27 cellular contexts compared by ENCODE assay signal in genomic region chr3:140131895-140132294, GRCh38.
"Had no signal": no experiment of that assay in that cellular context is flagged by ENCODE, and none has a peak within 500 bp of the region (broad histone marks: within the 10 kb centered on the region; RNA-seq: fewer than 3 reads in every experiment).

No MANE protein-coding gene starts in this region.

- H3K9me3 ChIP-seq: ascending aorta, breast epithelium, colonic mucosa had no signal

- DNase-seq: activated B cell treated with CpG ODN at 0.5 μM for 24 hours; activated CD4-positive, alpha-beta memory T cell treated with anti-CD3 and anti-CD28 coated beads for 36 hours; activated CD4-positive, alpha-beta T cell treated with anti-CD3 and anti-CD28 coated beads for 48 hours; activated CD8-positive, alpha-beta memory T cell treated with anti-CD3 and anti-CD28 coated beads, Interleukin-2, amount 50 U/mL, for 48 hours; activated effector memory CD4-positive, alpha-beta T cell treated with anti-CD3 and anti-CD28 coated beads, Interleukin-2, amount 50 U/mL, for 16 hours; activated naive CD4-positive, alpha-beta T cell treated with anti-CD3 and anti-CD28 coated beads for 36 hours; activated naive CD8-positive, alpha-beta T cell treated with anti-CD3 and anti-CD28 coated beads, Interleukin-2, amount 10 ng/mL, durations not matched to agents 7 days and 5 days; activated T-cell treated with anti-CD3 and anti-CD28 coated beads for 4 hours; activated T-cell treated with anti-CD3 and anti-CD28 coated beads, Interleukin-2, amount 50 U/mL, for 24 hours; central memory CD4-positive, alpha-beta T cell; cerebellar nuclear complex; colonic mucosa; effector CD8-positive, alpha-beta T cell; foreskin fibroblast; head of caudate nucleus; hippocampal formation; T-helper 2 cell had no signal

- H3K27ac ChIP-seq: ascending aorta, breast epithelium, cardiac muscle cell, colonic mucosa, epithelial cell of prostate, VCaP had no signal

- H3K9me3 Mint-ChIP-seq: activated B cell treated with CpG ODN at 0.5 μM for 24 hours; activated CD4-positive, alpha-beta memory T cell treated with anti-CD3 and anti-CD28 coated beads for 36 hours; activated naive CD4-positive, alpha-beta T cell treated with anti-CD3 and anti-CD28 coated beads for 36 hours; activated naive CD4-positive, alpha-beta T cell treated with anti-CD3 and anti-CD28 coated beads, Interleukin-2, amount 50 U/mL, for 72 hours; activated naive CD8-positive, alpha-beta T cell treated with anti-CD3 and anti-CD28 coated beads, Interleukin-2, amount 10 ng/mL, durations not matched to agents 7 days and 5 days; activated T-cell treated with anti-CD3 and anti-CD28 coated beads, Interleukin-2, amount 50 U/mL, for 24 hours; activated T-helper 17 cell treated with anti-CD3 and anti-CD28 coated beads, Interleukin-2, amount 50 U/mL, for 72 hours; brain had no signal

- ATAC-seq: activated CD4-positive, CD25-positive, alpha-beta regulatory T cell treated with anti-CD3 and anti-CD28 coated beads, Interleukin-2, amount 50 U/mL, for 24 hours; activated naive CD4-positive, alpha-beta T cell treated with anti-CD3 and anti-CD28 coated beads, Interleukin-2, amount 50 U/mL, for 72 hours; activated T-helper 17 cell treated with anti-CD3 and anti-CD28 coated beads, Interleukin-2, amount 50 U/mL, for 72 hours; esophagus mucosa had no signal

- H3K4me3 Mint-ChIP-seq: activated B cell treated with CpG ODN at 0.5 μM for 24 hours; activated CD4-positive, alpha-beta memory T cell treated with anti-CD3 and anti-CD28 coated beads for 36 hours; activated naive CD4-positive, alpha-beta T cell treated with anti-CD3 and anti-CD28 coated beads for 36 hours; activated naive CD8-positive, alpha-beta T cell treated with anti-CD3 and anti-CD28 coated beads, Interleukin-2, amount 10 ng/mL, durations not matched to agents 7 days and 5 days; activated T-cell treated with anti-CD3 and anti-CD28 coated beads, Interleukin-2, amount 50 U/mL, for 24 hours; activated T-helper 17 cell treated with anti-CD3 and anti-CD28 coated beads, Interleukin-2, amount 50 U/mL, for 72 hours; brain had no signal

- H3K27me3 Mint-ChIP-seq: activated B cell treated with CpG ODN at 0.5 μM for 24 hours; activated CD4-positive, alpha-beta memory T cell treated with anti-CD3 and anti-CD28 coated beads for 36 hours; activated naive CD8-positive, alpha-beta T cell treated with anti-CD3 and anti-CD28 coated beads, Interleukin-2, amount 10 ng/mL, durations not matched to agents 7 days and 5 days; activated T-cell treated with anti-CD3 and anti-CD28 coated beads, Interleukin-2, amount 50 U/mL, for 24 hours had no signal

- H3K4me3 ChIP-seq: ascending aorta, breast epithelium, cardiac muscle cell, colonic mucosa had no signal

- H3K4me1 Mint-ChIP-seq: activated B cell treated with CpG ODN at 0.5 μM for 24 hours; activated naive CD8-positive, alpha-beta T cell treated with anti-CD3 and anti-CD28 coated beads, Interleukin-2, amount 10 ng/mL, durations not matched to agents 7 days and 5 days; activated T-helper 17 cell treated with anti-CD3 and anti-CD28 coated beads, Interleukin-2, amount 50 U/mL, for 72 hours had no signal

- H3K27me3 ChIP-seq: ascending aorta, breast epithelium, cardiac muscle cell, colonic mucosa had no signal

- H3K36me3 Mint-ChIP-seq: activated CD4-positive, alpha-beta memory T cell treated with anti-CD3 and anti-CD28 coated beads for 36 hours; activated naive CD4-positive, alpha-beta T cell treated with anti-CD3 and anti-CD28 coated beads, Interleukin-2, amount 50 U/mL, for 72 hours; activated naive CD8-positive, alpha-beta T cell treated with anti-CD3 and anti-CD28 coated beads, Interleukin-2, amount 10 ng/mL, durations not matched to agents 7 days and 5 days; brain had no signal

- H3K27ac Mint-ChIP-seq: activated B cell treated with CpG ODN at 0.5 μM for 24 hours; activated CD4-positive, alpha-beta memory T cell treated with anti-CD3 and anti-CD28 coated beads for 36 hours; activated naive CD4-positive, alpha-beta T cell treated with anti-CD3 and anti-CD28 coated beads for 36 hours; activated naive CD4-positive, alpha-beta T cell treated with anti-CD3 and anti-CD28 coated beads, Interleukin-2, amount 50 U/mL, for 72 hours; activated naive CD8-positive, alpha-beta T cell treated with anti-CD3 and anti-CD28 coated beads, Interleukin-2, amount 10 ng/mL, durations not matched to agents 7 days and 5 days; activated T-cell treated with anti-CD3 and anti-CD28 coated beads, Interleukin-2, amount 50 U/mL, for 24 hours; activated T-helper 17 cell treated with anti-CD3 and anti-CD28 coated beads, Interleukin-2, amount 50 U/mL, for 72 hours; brain had no signal

- H3K4me1 ChIP-seq: ascending aorta, breast epithelium, colonic mucosa had no signal

- H3K36me3 ChIP-seq: ascending aorta, breast epithelium, cardiac muscle cell, colonic mucosa had no signal
